8 cellular contexts compared by ENCODE assay signal in genomic region chr17:5283531-5284315, GRCh38. TPM values are rescaled to one million over a fixed set of nuclear protein-coding genes. Genes with fewer than 3 reads are reported as not detected.
DNase-seq lines count a peak whose midpoint lies in the region; ATAC-seq and TF ChIP-seq lines count a peak whose summit lies in the region.

No MANE protein-coding gene starts in this region.

- H4K12ac ChIP-seq in trophoblast cell (ENCODE audit: low read depth, low read length) = no peak overlapping the region

- H3K4me3 ChIP-seq in GM12865 (ENCODE audit: low read depth, low read length) (peak overlapping the region; percentile 97), OCI-LY1 (ENCODE audit: low read depth, low read length, poor library complexity, severe bottlenecking) (peak overlapping the region; percentile 75), trophoblast cell (ENCODE audit: low read depth, low read length) (no peak overlapping the region)
- peak overlapping the region; percentile 53 for H3K4me3 ChIP-seq in effector memory CD4-positive, alpha-beta T cell (ENCODE audit: insufficient read depth, low read depth, low read length, poor library complexity, severe bottlenecking)

- no peak overlapping the region for H3K23ac ChIP-seq in trophoblast cell (ENCODE audit: low read length)

- H2AFZ ChIP-seq in OCI-LY1 (ENCODE audit: low read length) (no peak overlapping the region), trophoblast cell (ENCODE audit: insufficient read depth, low read length, poor library complexity) (no peak overlapping the region)

- H3K79me1 ChIP-seq in trophoblast cell (ENCODE audit: low read length) = peaks cover 6% of the 10 kb centered on the region

- TF ChIP-seq CTCF in GM12865 (IDR thresholded peaks at IDR 0.05; ENCODE audit: insufficient read depth, low read depth, low read length, missing control alignments) (no peak), OCI-LY1 (IDR thresholded peaks at IDR 0.05; ENCODE audit: low read length) (no peak)

- H4K8ac ChIP-seq in trophoblast cell (ENCODE audit: low read depth, low read length) = no peak overlapping the region

- no peak for DNase-seq in GM12865 (ENCODE audit: low read depth)
- no peak for DNase-seq in effector memory CD4-positive, alpha-beta T cell
- DNase-seq in trophoblast cell = peak; percentile 79 to 83
- no peak for DNase-seq in COLO668 (lab: John Stamatoyannopoulos, UW; ENCODE audit: unreplicated experiment)
- no peak for DNase-seq in NCI-H146 (lab: John Stamatoyannopoulos, UW)
- no peak for DNase-seq in amygdala (lab: John Stamatoyannopoulos, UW)

- H2BK120ac ChIP-seq in trophoblast cell (ENCODE audit: insufficient read depth, low read length, poor library complexity) = no peak overlapping the region

- H3K9me2 ChIP-seq in OCI-LY1 (ENCODE audit: low read depth, low read length) = no peaks in the 10 kb centered on the region

- no CpG with 5 or more reads among the region's 6 CpGs for WGBS in trophoblast cell (ENCODE audit: extremely low coverage, insufficient coverage, insufficient read length)

- H4K20me1 ChIP-seq in OCI-LY1 (ENCODE audit: insufficient read depth, low read length) = no peaks in the 10 kb centered on the region

- H3K9me3 ChIP-seq in OCI-LY1 (ENCODE audit: low read length) (no peaks in the 10 kb centered on the region), trophoblast cell (ENCODE audit: insufficient read depth, low read depth, low read length) (no peaks in the 10 kb centered on the region)
- H3K9me3 ChIP-seq in effector memory CD4-positive, alpha-beta T cell (ENCODE audit: control insufficient read depth, low read length) = no peaks in the 10 kb centered on the region

- H3K27me3 ChIP-seq in OCI-LY1 (ENCODE audit: insufficient read depth, low read length) = no peaks in the 10 kb centered on the region
- no peaks in the 10 kb centered on the region for H3K27me3 ChIP-seq in effector memory CD4-positive, alpha-beta T cell (replicated peaks; ENCODE audit: control insufficient read depth, insufficient read depth, low read length, poor library complexity, severe bottlenecking)
- no peaks in the 10 kb centered on the region for H3K27me3 ChIP-seq in trophoblast cell (ENCODE audit: insufficient read depth, low read length)

- no peak overlapping the region for H3K18ac ChIP-seq in trophoblast cell (ENCODE audit: low read length)

- H4K91ac ChIP-seq in trophoblast cell (ENCODE audit: low read depth, low read length) = no peak overlapping the region

- H3K79me2 ChIP-seq in OCI-LY1 (ENCODE audit: insufficient read depth, low read length) = peaks cover 55% of the 10 kb centered on the region
- H3K79me2 ChIP-seq in trophoblast cell (ENCODE audit: control insufficient read depth, insufficient read depth, low read length, poor library complexity) = peaks cover 9% of the 10 kb centered on the region

- no peak overlapping the region for H2AK5ac ChIP-seq in trophoblast cell (ENCODE audit: low read length)

- no peak for ATAC-seq in HG02840 (IDR thresholded peaks at IDR 0.05; ENCODE audit: low FRiP score, unreplicated experiment)

- peaks cover 57% of the 10 kb centered on the region for H3K4me1 ChIP-seq in OCI-LY1 (ENCODE audit: insufficient read depth, low read length, severe bottlenecking)
- peaks cover 12% of the 10 kb centered on the region for H3K4me1 ChIP-seq in effector memory CD4-positive, alpha-beta T cell (ENCODE audit: control insufficient read depth, insufficient read depth, low read length, poor library complexity, severe bottlenecking)
- H3K4me1 ChIP-seq in trophoblast cell (ENCODE audit: control insufficient read depth in 1 of 2, insufficient read depth in 2 of 2, low read length in 2 of 2) = peaks cover 11 to 13% of the 10 kb centered on the region in 2 experiments

- no peak overlapping the region for H2BK5ac ChIP-seq in trophoblast cell (ENCODE audit: low read depth, low read length, poor library complexity)

- H3K14ac ChIP-seq in trophoblast cell (ENCODE audit: low read length) = no peak overlapping the region

- H2BK12ac ChIP-seq in trophoblast cell (ENCODE audit: low read length) = no peak overlapping the region

- H3K27ac ChIP-seq in OCI-LY1 (ENCODE audit: low read depth, low read length, poor library complexity, severe bottlenecking) = peak overlapping the region; percentile 15
- H3K27ac ChIP-seq in effector memory CD4-positive, alpha-beta T cell (ENCODE audit: insufficient read depth, low read length, poor library complexity, severe bottlenecking) = no peak overlapping the region
- H3K27ac ChIP-seq in trophoblast cell (ENCODE audit: low read depth, low read length) = peak overlapping the region; percentile 83

- H3K9ac ChIP-seq in OCI-LY1 (ENCODE audit: low read length) = peak overlapping the region; percentile 72
- H3K9ac ChIP-seq in trophoblast cell (ENCODE audit: low read length) = no peak overlapping the region

- H3F3A ChIP-seq in OCI-LY1 (ENCODE audit: insufficient read depth, low read length) = no peaks in the 10 kb centered on the region

- H3K4me2 ChIP-seq in OCI-LY1 (ENCODE audit: low read length) = peak overlapping the region; percentile 97
- H3K4me2 ChIP-seq in trophoblast cell (ENCODE audit: low read length) = peak overlapping the region; percentile 7

- H3K4ac ChIP-seq in trophoblast cell (ENCODE audit: low read depth, low read length) = no peak overlapping the region

- H3K36me3 ChIP-seq in OCI-LY1 (ENCODE audit: insufficient read depth, low read length) (peaks cover 18% of the 10 kb centered on the region), trophoblast cell (ENCODE audit: control insufficient read depth in 1 of 2, insufficient read depth in 2 of 2, low read length in 2 of 2) (no peaks in the 10 kb centered on the region)
- H3K36me3 ChIP-seq in effector memory CD4-positive, alpha-beta T cell (ENCODE audit: control insufficient read depth, insufficient read depth, low read length) = no peaks in the 10 kb centered on the region

RNA-seq across cellular contexts. Expression of gene RABEP1, which starts 1.6 kb away (rescaled TPM):
- polyA plus RNA-seq in trophoblast cell (2013) = 27.1 and 27.4 TPM in 2 replicates

RNA-seq across cellular contexts. Expression of gene SCIMP, which starts 49.1 kb away (rescaled TPM):
- not detected in 2 replicates for polyA plus RNA-seq in trophoblast cell (2013)

Comparison
In these comparisons a context has a peak if more than half of its experiments do, and no peak if none do; other contexts are left out.
1. DNase-seq: peak in trophoblast cell (2 of 2); none in GM12865 (single experiment), effector memory CD4-positive, alpha-beta T cell (0 of 3), COLO668 (single experiment), NCI-H146 (single experiment) and amygdala (0 of 56).